ENCODE assay signal across 14 cellular contexts in the genomic region with DNA sequence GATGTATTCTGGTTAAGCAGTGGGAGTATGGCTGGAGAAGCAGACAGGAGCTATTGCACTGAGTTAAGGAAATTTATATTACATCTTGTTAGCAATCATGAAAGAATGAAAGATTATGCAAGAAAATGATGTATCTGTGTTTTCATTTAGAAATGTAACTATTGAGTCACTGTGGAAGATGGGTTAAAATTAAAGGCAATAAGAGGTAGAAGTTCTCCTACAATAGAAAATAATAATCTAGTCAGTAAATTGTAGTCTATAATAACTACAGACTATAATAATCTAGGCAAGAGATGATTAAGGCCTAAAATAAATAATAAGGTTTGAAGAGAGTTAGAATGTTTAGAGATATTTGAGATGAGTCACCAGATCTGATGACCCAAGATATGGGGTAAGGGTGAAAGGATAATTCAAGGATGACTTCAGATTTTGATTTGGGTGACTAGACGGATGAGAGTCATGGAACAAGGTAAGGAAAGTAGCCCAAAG.
DNase-seq lines count a peak whose midpoint lies in the region; ATAC-seq and TF ChIP-seq lines count a peak whose summit lies in the region.
"Had no signal": no experiment of that assay in that cellular context is flagged by ENCODE, and none has a peak within 500 bp of the region (broad histone marks: within the 10 kb centered on the region; RNA-seq: fewer than 3 reads in every experiment).

No MANE protein-coding gene starts in this region.

- ATAC-seq in GM21723 (IDR thresholded peaks at IDR 0.05; ENCODE audit: unreplicated experiment): no peak
- ATAC-seq: GM12878, mucosa of descending colon had no signal

- H3K79me2 ChIP-seq in ACC112 (ENCODE audit: control insufficient read depth, insufficient read depth, low read length, unreplicated experiment): no peaks in the 10 kb centered on the region

- H3K4me1 ChIP-seq in ACC112 (ENCODE audit: control insufficient read depth, insufficient read depth, low read length, unreplicated experiment): peaks cover 32% of the 10 kb centered on the region
- H3K4me1 ChIP-seq in adipocyte (ENCODE audit: control insufficient read depth, insufficient read depth, low read length): peaks cover 50% of the 10 kb centered on the region
- H3K4me1 ChIP-seq: testis had no signal

- no peak overlapping the region for H3K4me3 ChIP-seq in ACC112 (ENCODE audit: low read depth, low read length)
- peak overlapping the region; percentile 26 for H3K4me3 ChIP-seq in adipocyte (ENCODE audit: low read length)
- no peak overlapping the region for H3K4me3 ChIP-seq in WERI-Rb-1 (ENCODE audit: low read depth, low read length)
- H3K4me3 ChIP-seq: GM12878, mucosa of descending colon, testis had no signal

- H3K36me3 ChIP-seq in ACC112 (ENCODE audit: insufficient read depth, low read length) (no peaks in the 10 kb centered on the region), adipocyte (ENCODE audit: control insufficient read depth, insufficient read depth, low read length, severe bottlenecking) (no peaks in the 10 kb centered on the region), WERI-Rb-1 (no peaks in the 10 kb centered on the region)

- H3K9me3 ChIP-seq in adipocyte (ENCODE audit: control insufficient read depth, low read length) (no peaks in the 10 kb centered on the region), WERI-Rb-1 (ENCODE audit: severe bottlenecking) (no peaks in the 10 kb centered on the region)
- H3K9me3 ChIP-seq: mucosa of descending colon, testis had no signal

- DNase-seq in GM04504 (ENCODE audit: low read depth) (peak; percentile 26), adipocyte (ENCODE audit: low read depth) (peak; percentile 83), fibroblast of the conjunctiva (ENCODE audit: low read depth) (peak; percentile 14), WERI-Rb-1 (no peak), medulla oblongata (ENCODE audit: extremely low spot score) (no peak), T1000 (lab: John Stamatoyannopoulos, UW) (no peak)
- DNase-seq: mucosa of descending colon; NCI-H1105 treated with DMSO at 0.1 percent for 48 hours; NCI-H510A; stimulated activated CD4-positive, alpha-beta T cell treated with anti-CD3 and anti-CD28 coated beads, Interleukin-15, amount 100 ng/mL, for 24 hours; testis had no signal

- H2AFZ ChIP-seq in ACC112 (ENCODE audit: low read length, unreplicated experiment): no peak overlapping the region

- H3K9ac ChIP-seq in adipocyte (ENCODE audit: low read length): peak overlapping the region; percentile 51

- H3K27ac ChIP-seq in ACC112 (ENCODE audit: low read depth, low read length) (peak overlapping the region; percentile 83), WERI-Rb-1 (no peak overlapping the region)
- H3K27ac ChIP-seq: testis had no signal

- TF ChIP-seq CTCF in WERI-Rb-1 (IDR thresholded peaks at IDR 0.05; ENCODE audit: low read depth, low read length): no peak

- no peaks in the 10 kb centered on the region for H3K27me3 ChIP-seq in ACC112 (ENCODE audit: insufficient read depth, low read length)
- H3K27me3 ChIP-seq in adipocyte (replicated peaks; ENCODE audit: control insufficient read depth, insufficient read depth, low read length): no peaks in the 10 kb centered on the region
- H3K27me3 ChIP-seq in WERI-Rb-1 (ENCODE audit: insufficient read depth, low read depth, severe bottlenecking): no peaks in the 10 kb centered on the region
- H3K27me3 ChIP-seq: testis had no signal

Comparison
In these comparisons a context has a peak if more than half of its experiments do, and no peak if none do; other contexts are left out.
1. DNase-seq: peak in GM04504 (single experiment), adipocyte (single experiment) and fibroblast of the conjunctiva (single experiment); none in WERI-Rb-1 (single experiment), medulla oblongata (single experiment) and T1000 (single experiment).